In the genomic region with DNA sequence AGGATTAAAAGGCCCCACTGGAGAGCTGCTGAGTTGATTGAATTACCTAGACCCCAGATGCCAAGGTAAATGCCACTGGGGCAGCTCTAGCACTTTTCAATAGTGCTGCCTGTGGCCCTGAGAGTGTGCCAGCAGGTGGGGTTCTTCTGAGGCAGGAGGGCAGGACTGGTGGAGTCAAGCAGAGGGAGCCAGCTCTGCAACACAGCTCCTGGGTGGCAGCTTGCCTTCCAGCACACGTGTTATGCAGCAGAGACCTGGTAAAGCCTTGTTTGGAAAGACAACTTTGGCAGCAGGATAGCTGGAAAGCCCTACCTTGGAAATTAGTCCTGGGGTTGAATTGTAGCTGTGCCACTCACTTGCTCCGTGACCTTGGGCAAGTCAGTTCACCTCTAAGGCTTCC, we compare ENCODE assay signal across 15 cellular contexts.
DNase-seq lines count a peak whose midpoint lies in the region; ATAC-seq, FAIRE-seq and TF ChIP-seq lines count a peak whose summit lies in the region.
"Had no signal": no experiment of that assay in that cellular context is flagged by ENCODE, and none has a peak within 500 bp of the region (broad histone marks: within the 10 kb centered on the region; RNA-seq: fewer than 3 reads in every experiment).

No MANE protein-coding gene starts in this region.

- H2BK5ac ChIP-seq in trophoblast cell (ENCODE audit: low read depth, low read length, poor library complexity) = no peak overlapping the region

- H3K4me3 ChIP-seq in trophoblast cell (ENCODE audit: low read depth, low read length) (peak overlapping the region; percentile 50), uterus (no peak overlapping the region)
- H3K4me3 ChIP-seq: adrenal gland, colonic mucosa, heart right ventricle had no signal

- H3K23ac ChIP-seq in trophoblast cell (ENCODE audit: low read length) = no peak overlapping the region

- no CpG with 5 or more reads among the region's 2 CpGs for WGBS in trophoblast cell (ENCODE audit: extremely low coverage, insufficient coverage, insufficient read length)

- no peaks in the 10 kb centered on the region for H3K4me1 Mint-ChIP-seq in activated CD8-positive, alpha-beta T cell treated with anti-CD3 and anti-CD28 coated beads for 36 hours (ENCODE audit: low read depth)
- no peaks in the 10 kb centered on the region for H3K4me1 Mint-ChIP-seq in activated CD8-positive, alpha-beta T cell treated with anti-CD3 and anti-CD28 coated beads, Interleukin-2, amount 10 ng/mL, durations not matched to agents 7 days and 5 days (ENCODE audit: low read depth)
- H3K4me1 Mint-ChIP-seq: B cell had no signal

- no peak overlapping the region for H3K4me3 Mint-ChIP-seq in activated CD8-positive, alpha-beta T cell treated with anti-CD3 and anti-CD28 coated beads for 36 hours
- no peak overlapping the region for H3K4me3 Mint-ChIP-seq in activated CD8-positive, alpha-beta T cell treated with anti-CD3 and anti-CD28 coated beads, Interleukin-2, amount 10 ng/mL, durations not matched to agents 7 days and 5 days
- H3K4me3 Mint-ChIP-seq: B cell had no signal

- FAIRE-seq in frontal cortex (lab: Jason Lieb, UNC) = no peak

- no peaks in the 10 kb centered on the region for H3K27me3 ChIP-seq in trophoblast cell (ENCODE audit: insufficient read depth, low read length)
- H3K27me3 ChIP-seq in uterus = no peaks in the 10 kb centered on the region
- H3K27me3 ChIP-seq: adrenal gland, colonic mucosa had no signal

- H3K9me3 ChIP-seq in trophoblast cell (ENCODE audit: insufficient read depth, low read depth, low read length) = peaks cover 3% of the 10 kb centered on the region
- H3K9me3 ChIP-seq in uterus = no peaks in the 10 kb centered on the region
- H3K9me3 ChIP-seq: adrenal gland, colonic mucosa, heart right ventricle had no signal

- H3K18ac ChIP-seq in trophoblast cell (ENCODE audit: low read length) = no peak overlapping the region

- peaks cover 5 to 14% of the 10 kb centered on the region in 2 experiments for H3K4me1 ChIP-seq in trophoblast cell (ENCODE audit: control insufficient read depth in 1 of 2, insufficient read depth in 2 of 2, low read length in 2 of 2)
- H3K4me1 ChIP-seq in uterus = no peaks in the 10 kb centered on the region
- H3K4me1 ChIP-seq: adrenal gland, colonic mucosa, heart right ventricle had no signal

- POLR2A ChIA-PET in activated CD8-positive, alpha-beta T cell treated with anti-CD3 and anti-CD28 coated beads for 36 hours (lab: Charles Lee) = no interaction called here
- POLR2A ChIA-PET in activated CD8-positive, alpha-beta T cell treated with anti-CD3 and anti-CD28 coated beads, Interleukin-2, amount 10 ng/mL, durations not matched to agents 7 days and 5 days (lab: Charles Lee) = no interaction called here

- no peak for ATAC-seq in activated CD8-positive, alpha-beta T cell treated with anti-CD3 and anti-CD28 coated beads for 36 hours
- ATAC-seq in activated CD8-positive, alpha-beta T cell treated with anti-CD3 and anti-CD28 coated beads, Interleukin-2, amount 10 ng/mL, durations not matched to agents 7 days and 5 days = no peak
- no peak for ATAC-seq in HG03039 (IDR thresholded peaks at IDR 0.05; ENCODE audit: unreplicated experiment)
- ATAC-seq: left cardiac atrium had no signal

- H2AK5ac ChIP-seq in trophoblast cell (ENCODE audit: low read length) = no peak overlapping the region

- no peak for TF ChIP-seq POLR2A in uterus (IDR thresholded peaks at IDR 0.05)

- intact Hi-C loops in activated CD8-positive, alpha-beta T cell treated with anti-CD3 and anti-CD28 coated beads for 36 hours (cut with micrococcal nuclease) = no loop called here
- intact Hi-C loops in uterus (cut with DNase I; ENCODE audit: low total_unique reads) = no loop called here

- no peak overlapping the region for H3K27ac ChIP-seq in trophoblast cell (ENCODE audit: low read depth, low read length)
- no peak overlapping the region for H3K27ac ChIP-seq in uterus
- H3K27ac ChIP-seq: adrenal gland, colonic mucosa, heart right ventricle had no signal

- peak; percentile 4 for DNase-seq in activated CD8-positive, alpha-beta T cell treated with anti-CD3 and anti-CD28 coated beads for 36 hours
- no peak for DNase-seq in activated CD8-positive, alpha-beta T cell treated with anti-CD3 and anti-CD28 coated beads, Interleukin-2, amount 10 ng/mL, durations not matched to agents 7 days and 5 days
- DNase-seq in HT1080 (ENCODE audit: low read depth) (peak; percentile 13), SW480 (ENCODE audit: low spot score) (peak; percentile 12), trophoblast cell (no peak), frontal cortex (ENCODE audit: low spot score in 2 of 2) (no peak), uterus (no peak)
- DNase-seq: colonic mucosa; DMS79; heart right ventricle; left cardiac atrium; stimulated activated CD4-positive, alpha-beta T cell treated with anti-CD3 and anti-CD28 coated beads, Interleukin-2, amount 100 ng/mL, for 48 hours had no signal

- H3K4me2 ChIP-seq in trophoblast cell (ENCODE audit: low read length) = no peak overlapping the region

- H3K27ac Mint-ChIP-seq in activated CD8-positive, alpha-beta T cell treated with anti-CD3 and anti-CD28 coated beads for 36 hours = no peak overlapping the region
- no peak overlapping the region for H3K27ac Mint-ChIP-seq in activated CD8-positive, alpha-beta T cell treated with anti-CD3 and anti-CD28 coated beads, Interleukin-2, amount 10 ng/mL, durations not matched to agents 7 days and 5 days
- H3K27ac Mint-ChIP-seq: B cell had no signal

- no peak for TF ChIP-seq CTCF in activated CD8-positive, alpha-beta T cell treated with anti-CD3 and anti-CD28 coated beads for 36 hours (IDR thresholded peaks at IDR 0.05)
- no peak for TF ChIP-seq CTCF in uterus (IDR thresholded peaks at IDR 0.05)

- CTCF ChIA-PET in activated CD8-positive, alpha-beta T cell treated with anti-CD3 and anti-CD28 coated beads for 36 hours (lab: Charles Lee) = interaction anchor here (1.2 kb wide), 1 partner anchor 75 kb away, joined by 3 read pairs; no protein-coding TSS in a partner anchor
- CTCF ChIA-PET in activated CD8-positive, alpha-beta T cell treated with anti-CD3 and anti-CD28 coated beads, Interleukin-2, amount 10 ng/mL, durations not matched to agents 7 days and 5 days (lab: Charles Lee) = no interaction called here

- H3K27me3 Mint-ChIP-seq in activated CD8-positive, alpha-beta T cell treated with anti-CD3 and anti-CD28 coated beads for 36 hours = no peaks in the 10 kb centered on the region
- H3K27me3 Mint-ChIP-seq in activated CD8-positive, alpha-beta T cell treated with anti-CD3 and anti-CD28 coated beads, Interleukin-2, amount 10 ng/mL, durations not matched to agents 7 days and 5 days (ENCODE audit: low read depth) = peaks cover 2% of the 10 kb centered on the region

- H3K79me1 ChIP-seq in trophoblast cell (ENCODE audit: low read length) = peaks cover 3% of the 10 kb centered on the region

- H3K36me3 ChIP-seq in trophoblast cell (ENCODE audit: control insufficient read depth in 1 of 2, insufficient read depth in 2 of 2, low read length in 2 of 2) (no peaks in the 10 kb centered on the region), uterus (no peaks in the 10 kb centered on the region)
- H3K36me3 ChIP-seq: adrenal gland, colonic mucosa, heart right ventricle had no signal

- no peak overlapping the region for H3K4ac ChIP-seq in trophoblast cell (ENCODE audit: low read depth, low read length)

- H2BK120ac ChIP-seq in trophoblast cell (ENCODE audit: insufficient read depth, low read length, poor library complexity) = no peak overlapping the region

- no peaks in the 10 kb centered on the region for H3K9me3 Mint-ChIP-seq in activated CD8-positive, alpha-beta T cell treated with anti-CD3 and anti-CD28 coated beads for 36 hours
- no peaks in the 10 kb centered on the region for H3K9me3 Mint-ChIP-seq in activated CD8-positive, alpha-beta T cell treated with anti-CD3 and anti-CD28 coated beads, Interleukin-2, amount 10 ng/mL, durations not matched to agents 7 days and 5 days (ENCODE audit: insufficient read depth)

- no peak overlapping the region for H3K14ac ChIP-seq in trophoblast cell (ENCODE audit: low read length)

- H4K12ac ChIP-seq in trophoblast cell (ENCODE audit: low read depth, low read length) = no peak overlapping the region

- no peak overlapping the region for H3K9ac ChIP-seq in trophoblast cell (ENCODE audit: low read length)

- no peak overlapping the region for H2AFZ ChIP-seq in trophoblast cell (ENCODE audit: insufficient read depth, low read length, poor library complexity)

- no peaks in the 10 kb centered on the region for H3K36me3 Mint-ChIP-seq in activated CD8-positive, alpha-beta T cell treated with anti-CD3 and anti-CD28 coated beads for 36 hours (ENCODE audit: low read depth)
- no peaks in the 10 kb centered on the region for H3K36me3 Mint-ChIP-seq in activated CD8-positive, alpha-beta T cell treated with anti-CD3 and anti-CD28 coated beads, Interleukin-2, amount 10 ng/mL, durations not matched to agents 7 days and 5 days (ENCODE audit: low read depth)

- H3K79me2 ChIP-seq in trophoblast cell (ENCODE audit: control insufficient read depth, insufficient read depth, low read length, poor library complexity) = no peaks in the 10 kb centered on the region

- peak overlapping the region; percentile 33 for H2BK12ac ChIP-seq in trophoblast cell (ENCODE audit: low read length)

- H4K8ac ChIP-seq in trophoblast cell (ENCODE audit: low read depth, low read length) = no peak overlapping the region

- no peak overlapping the region for H4K91ac ChIP-seq in trophoblast cell (ENCODE audit: low read depth, low read length)

Comparison
In these comparisons a context has a peak if more than half of its experiments do, and no peak if none do; other contexts are left out.
1. DNase-seq: peak in activated CD8-positive, alpha-beta T cell treated with anti-CD3 and anti-CD28 coated beads for 36 hours (single experiment), HT1080 (single experiment) and SW480 (single experiment); none in activated CD8-positive, alpha-beta T cell treated with anti-CD3 and anti-CD28 coated beads, Interleukin-2, amount 10 ng/mL, durations not matched to agents 7 days and 5 days (single experiment), trophoblast cell (0 of 2), frontal cortex (0 of 2) and uterus (0 of 2).